21 cellular contexts compared by ENCODE assay signal in the genomic region with DNA sequence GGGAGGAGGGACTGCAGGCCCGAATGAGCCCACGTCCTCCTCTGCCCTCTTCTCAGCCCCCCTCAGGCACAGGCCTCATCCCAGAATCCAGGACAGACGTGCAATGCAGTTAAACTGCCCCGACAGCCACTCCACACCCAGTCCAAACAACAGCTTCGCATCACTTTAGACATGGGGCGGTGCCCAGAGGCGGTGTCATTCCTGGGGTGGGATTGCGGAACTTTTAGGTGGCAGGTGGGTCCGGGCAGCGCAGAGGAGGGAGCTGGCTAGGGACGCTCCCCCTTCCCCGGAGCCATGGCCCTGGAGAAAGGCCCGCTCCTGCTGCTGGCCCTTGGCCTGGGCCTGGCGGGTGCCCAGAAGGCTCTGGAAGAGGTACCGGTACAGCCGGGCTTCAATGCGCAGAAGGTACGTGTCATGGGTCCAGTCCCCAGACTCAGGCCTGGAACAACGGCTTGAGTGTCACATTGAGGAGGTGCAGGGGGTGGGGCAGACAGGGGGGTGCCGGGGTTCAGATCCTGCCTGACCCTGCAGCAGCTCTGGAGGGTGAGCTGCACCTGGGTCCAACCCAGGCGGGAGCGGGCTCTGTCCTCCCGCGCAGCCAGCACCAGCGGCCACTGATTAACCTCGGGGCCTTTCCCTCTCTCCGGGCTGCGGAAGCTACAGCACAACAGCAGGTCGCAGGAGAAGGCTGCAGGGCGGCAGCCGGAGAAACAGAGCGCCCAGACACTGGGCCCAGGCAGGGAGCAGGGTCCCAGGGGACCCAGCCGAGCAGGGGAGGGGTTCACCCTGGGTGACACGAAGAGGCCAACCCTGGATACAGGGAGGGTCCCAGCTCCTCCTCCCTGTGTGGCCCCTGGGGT. TPM values are rescaled to one million over a fixed set of nuclear protein-coding genes. Genes with fewer than 3 reads are reported as not detected.
"Had no signal": no experiment of that assay in that cellular context is flagged by ENCODE, and none has a peak within 500 bp of the region (broad histone marks: within the 10 kb centered on the region; RNA-seq: fewer than 3 reads in every experiment).

No MANE protein-coding gene starts in this region.

- ATAC-seq: left lung, pancreas, sciatic nerve had no signal

- H3K36me3 Mint-ChIP-seq: activated naive CD8-positive, alpha-beta T cell treated with anti-CD3 and anti-CD28 coated beads for 36 hours; neural progenitor cell had no signal

- H3K4me1 ChIP-seq: left lung, neural progenitor cell, pancreas, stomach, upper lobe of left lung had no signal

- DNase-seq: activated CD4-positive, alpha-beta T cell treated with anti-CD3 and anti-CD28 coated beads, Interleukin-2, amount 50 U/mL, for 48 hours; activated naive CD4-positive, alpha-beta T cell; activated naive CD8-positive, alpha-beta T cell treated with anti-CD3 and anti-CD28 coated beads for 36 hours; amniotic stem cell; dorsolateral prefrontal cortex; erythroblast; hypothalamus; left lung; stimulated activated CD4-positive, alpha-beta T cell treated with anti-CD3 and anti-CD28 coated beads, Interleukin-4, amount 100 ng/mL, for 1 hour; stomach had no signal

- H3K4me3 ChIP-seq: cardiac muscle cell, dorsolateral prefrontal cortex, left lung, neural progenitor cell, pancreas, smooth muscle cell, stomach, upper lobe of left lung had no signal

- H3K36me3 ChIP-seq: cardiac muscle cell, left lung, neural progenitor cell, pancreas, stomach, upper lobe of left lung had no signal

- H3K4me2 ChIP-seq: neural progenitor cell, smooth muscle cell had no signal

- H3K4me3 Mint-ChIP-seq: activated naive CD8-positive, alpha-beta T cell treated with anti-CD3 and anti-CD28 coated beads for 36 hours; neural progenitor cell had no signal

- H3K9me3 ChIP-seq: left lung, pancreas, stomach, upper lobe of left lung had no signal

- H3K9ac ChIP-seq: neural progenitor cell had no signal

- H3K9me3 Mint-ChIP-seq: activated naive CD8-positive, alpha-beta T cell treated with anti-CD3 and anti-CD28 coated beads for 36 hours; neural progenitor cell had no signal

- H2AFZ ChIP-seq: neural progenitor cell had no signal

- H3K27ac Mint-ChIP-seq: activated naive CD8-positive, alpha-beta T cell treated with anti-CD3 and anti-CD28 coated beads for 36 hours; neural progenitor cell had no signal

- H3K4me1 Mint-ChIP-seq: activated naive CD8-positive, alpha-beta T cell treated with anti-CD3 and anti-CD28 coated beads for 36 hours; neural progenitor cell had no signal

- H3K27ac ChIP-seq: cardiac muscle cell, dorsolateral prefrontal cortex, left lung, neural progenitor cell, pancreas, stomach, upper lobe of left lung had no signal

- H3K27me3 ChIP-seq: cardiac muscle cell, neural progenitor cell, pancreas, upper lobe of left lung had no signal

RNA-seq across cellular contexts. Expression of a gene that starts 25.2 kb away (rescaled TPM):
- total RNA-seq: activated naive CD8-positive, alpha-beta T cell treated with anti-CD3 and anti-CD28 coated beads for 36 hours; cardiac muscle cell; dorsolateral prefrontal cortex; frontal cortex; left lung; mononuclear cell; pancreas; pulmonary artery endothelial cell; sciatic nerve; smooth muscle cell; stomach; T-helper 2 cell treated with Interferon-gamma antibody and Interleukin-4, amounts not matched to agents 100 ng/mL and 5 ng/mL, for 36 hours; temporal lobe; upper lobe of left lung had no signal

RNA-seq across cellular contexts. Expression of a gene that starts 48.9 kb away (rescaled TPM):
- total RNA-seq: activated naive CD8-positive, alpha-beta T cell treated with anti-CD3 and anti-CD28 coated beads for 36 hours; cardiac muscle cell; frontal cortex; left lung; mononuclear cell; pancreas; pulmonary artery endothelial cell; sciatic nerve; stomach; T-helper 2 cell treated with Interferon-gamma antibody and Interleukin-4, amounts not matched to agents 100 ng/mL and 5 ng/mL, for 36 hours; temporal lobe; upper lobe of left lung had no signal

RNA-seq across cellular contexts. Expression of a gene that starts 52.6 kb away (rescaled TPM):
- total RNA-seq: activated naive CD8-positive, alpha-beta T cell treated with anti-CD3 and anti-CD28 coated beads for 36 hours; cardiac muscle cell; dorsolateral prefrontal cortex; frontal cortex; left lung; mononuclear cell; pancreas; pulmonary artery endothelial cell; sciatic nerve; stomach; T-helper 2 cell treated with Interferon-gamma antibody and Interleukin-4, amounts not matched to agents 100 ng/mL and 5 ng/mL, for 36 hours; temporal lobe had no signal
